Comparison of ENCODE assay signal across 13 cellular contexts in genomic region chr18:51188024-51188701, GRCh38. TPM values are rescaled to one million over a fixed set of nuclear protein-coding genes. Genes with fewer than 3 reads are reported as not detected.
DNase-seq lines count a peak whose midpoint lies in the region; ATAC-seq and FAIRE-seq lines count a peak whose summit lies in the region.
"Had no signal": no experiment of that assay in that cellular context is flagged by ENCODE, and none has a peak within 500 bp of the region (broad histone marks: within the 10 kb centered on the region; RNA-seq: fewer than 3 reads in every experiment).

No MANE protein-coding gene starts in this region.

- ATAC-seq in GM19468 (IDR thresholded peaks at IDR 0.05; ENCODE audit: extremely low read depth, unreplicated experiment) (peak; percentile 30), HG03280 (IDR thresholded peaks at IDR 0.05; ENCODE audit: unreplicated experiment) (peak; percentile 54), GM19328 (IDR thresholded peaks at IDR 0.05; ENCODE audit: unreplicated experiment) (no peak)

- H3K4me3 ChIP-seq in HAP-1, result no peak overlapping the region
- H3K4me3 ChIP-seq: adrenal gland had no signal

- H3K4me1 Mint-ChIP-seq in immature natural killer cell, result peaks cover 91 to 100% of the 10 kb centered on the region in 2 donors

- peak overlapping the region; percentile 86 to 97 (median 90) for H3K27ac Mint-ChIP-seq in immature natural killer cell

- peaks cover 11% of the 10 kb centered on the region for H3K4me1 ChIP-seq in HAP-1

- FAIRE-seq in GM18507 (lab: Jason Lieb, UNC), result peak; percentile 61
- FAIRE-seq: endothelial cell of umbilical vein had no signal

- no peak for DNase-seq in GM18507 (ENCODE audit: extremely low spot score, insufficient read length, low read depth)
- DNase-seq in immature natural killer cell, result peak; percentile 30 to 45 (median 31)
- no peak for DNase-seq in HAP-1 (ENCODE audit: low spot score in 2 of 2)
- DNase-seq in NK-92 treated with Interleukin-12 subunit alpha and Interleukin-12 subunit beta, amount 100 ng/mL, for 24 hours (lab: John Stamatoyannopoulos, UW), result no peak
- no peak for DNase-seq in stimulated activated CD4-positive, alpha-beta T cell treated with anti-CD3 and anti-CD28 coated beads, Interleukin-1b, Interleukin-23, amount 100 ng/mL, for 48 hours
- DNase-seq: adrenal gland, DMS79, NCI-H2029, substantia nigra had no signal

- H3K36me3 ChIP-seq in HAP-1 (replicated peaks), result peaks cover 6% of the 10 kb centered on the region; the same call in 1 of the 2 replicates
- H3K36me3 ChIP-seq: adrenal gland had no signal

- H3K36me3 Mint-ChIP-seq in immature natural killer cell, result peaks cover 0 to 14% (median 6%) of the 10 kb centered on the region in 3 donors

- no peaks in the 10 kb centered on the region for H3K9me3 Mint-ChIP-seq in immature natural killer cell

- in situ Hi-C loops in HAP-1 (cut with MboI; ENCODE audit: low sequenced_read_pairs), result loop anchor here (25.0 kb wide), 2 partner anchors 101 to 376 kb away; partner anchors contain the start of gene MRO

- peaks cover 0 to 2% (median 2%) of the 10 kb centered on the region in 3 donors for H3K27me3 Mint-ChIP-seq in immature natural killer cell (ENCODE audit: low read depth in 3 of 3)

- no peaks in the 10 kb centered on the region for H3K9me3 ChIP-seq in HAP-1
- H3K9me3 ChIP-seq: adrenal gland had no signal

- peak overlapping the region; percentile 58 to 82 (median 74) for H3K4me3 Mint-ChIP-seq in immature natural killer cell

- H3K27me3 ChIP-seq in HAP-1 (ENCODE audit: low read depth), result no peaks in the 10 kb centered on the region
- H3K27me3 ChIP-seq: adrenal gland had no signal

RNA-seq across cellular contexts. Expression of gene MEX3C, which starts 9.3 kb away (rescaled TPM):
- 10 to 100 TPM in 2 of 3 donors, 1 to 10 TPM in 1; 10.0 to 18.1 (median 10.7) TPM for polyA plus RNA-seq in immature natural killer cell

Comparison
In these comparisons a context has a peak if more than half of its experiments do, and no peak if none do; other contexts are left out.
1. DNase-seq: peak in immature natural killer cell (3 of 3); none in GM18507 (single experiment), HAP-1 (0 of 2), NK-92 treated with Interleukin-12 subunit alpha and Interleukin-12 subunit beta, amount 100 ng/mL, for 24 hours (single experiment) and stimulated activated CD4-positive, alpha-beta T cell treated with anti-CD3 and anti-CD28 coated beads, Interleukin-1b, Interleukin-23, amount 100 ng/mL, for 48 hours (single experiment).